Comparison of ENCODE assay signal across 8 cellular contexts in genomic region chr19:13765395-13766094, GRCh38. TPM values are rescaled to one million over a fixed set of nuclear protein-coding genes. Genes with fewer than 3 reads are reported as not detected.
DNase-seq lines count a peak whose midpoint lies in the region; ATAC-seq, FAIRE-seq and TF ChIP-seq lines count a peak whose summit lies in the region.

No MANE protein-coding gene starts in this region.

- peak; percentile 73 for DNase-seq in H7
- DNase-seq in fibroblast of villous mesenchyme (ENCODE audit: low read depth): no peak
- no peak for DNase-seq in GM12892 (ENCODE audit: insufficient read length)

- H3K4me2 ChIP-seq in skeletal muscle satellite cell (ENCODE audit: low read length): peak overlapping the region; percentile 96

- TF ChIP-seq CTCF in fibroblast of villous mesenchyme (IDR thresholded peaks at IDR 0.05; ENCODE audit: insufficient read depth, low read depth, low read length): no peak

- H3K9me3 ChIP-seq in skeletal muscle satellite cell (replicated peaks; ENCODE audit: low read length): no peaks in the 10 kb centered on the region

- peak overlapping the region; percentile 73 for H3K4me3 ChIP-seq in H7 (ENCODE audit: insufficient read depth, low read depth, low read length)
- H3K4me3 ChIP-seq in fibroblast of villous mesenchyme (ENCODE audit: low read depth, low read length): peak overlapping the region; percentile 80
- peak overlapping the region; percentile 86 for H3K4me3 ChIP-seq in skeletal muscle satellite cell (ENCODE audit: low read length)

- peaks cover 12% of the 10 kb centered on the region for H3K4me1 ChIP-seq in skeletal muscle satellite cell (ENCODE audit: control insufficient read depth, insufficient read depth, low read length)

- TF ChIP-seq POLR2A in GM12892 (IDR thresholded peaks at IDR 0.05; ENCODE audit: low read depth, low read length): no peak

- H3K36me3 ChIP-seq in H7 (replicated peaks; ENCODE audit: control insufficient read depth, insufficient read depth, low read length): peaks cover 4% of the 10 kb centered on the region
- peaks cover 37% of the 10 kb centered on the region for H3K36me3 ChIP-seq in skeletal muscle satellite cell (ENCODE audit: insufficient read depth, low read length)

- H3K9ac ChIP-seq in skeletal muscle satellite cell (ENCODE audit: low read depth, low read length): peak overlapping the region; percentile 81

- ATAC-seq in SK-N-SH treated with all-trans-retinoic acid at 6 μM for 48 hours: peak; percentile 23
- no peak for ATAC-seq in HG02852 (IDR thresholded peaks at IDR 0.05; ENCODE audit: unreplicated experiment)
- ATAC-seq in GM21786 (IDR thresholded peaks at IDR 0.05; ENCODE audit: unreplicated experiment): no peak
- ATAC-seq in GM19023 (IDR thresholded peaks at IDR 0.05; ENCODE audit: unreplicated experiment): no peak

- H3K27me3 ChIP-seq in H7 (ENCODE audit: control insufficient read depth, insufficient read depth, low read length) (no peaks in the 10 kb centered on the region), skeletal muscle satellite cell (ENCODE audit: control insufficient read depth, insufficient read depth, low read length) (no peaks in the 10 kb centered on the region)

- no peak for FAIRE-seq in GM12892 (lab: Jason Lieb, UNC)

TF ChIP-seq in SK-N-SH treated with all-trans-retinoic acid at 6 μM for 48 hours, 23 proteins besides CTCF, POLR2A, EP300 and RAD21:
- TF ChIP-seq RARB (CRISPR knock-in tag; IDR thresholded peaks at IDR 0.05): no peak

RNA-seq across cellular contexts. Expression of gene MRI1, which starts 1.2 kb away (rescaled TPM):
- 51.3 and 54.9 TPM in 2 replicates for total RNA-seq in H7 (2014; rRNA removed; shearing (Covaris generic))
- 27.2 and 44.1 TPM in 2 replicates for total RNA-seq in fibroblast of villous mesenchyme
- 49.4 and 50.5 TPM in 2 replicates for total RNA-seq in skeletal muscle satellite cell (2012; rRNA removed)
- polyA plus RNA-seq in GM12892 (2012; ENCODE audit: missing spikeins): 14.7 TPM

RNA-seq across cellular contexts. Expression of gene C19orf53, which starts 8.7 kb away (rescaled TPM):
- total RNA-seq in H7 (2014; rRNA removed; shearing (Covaris generic)): 91.5 and 120 TPM in 2 replicates
- total RNA-seq in fibroblast of villous mesenchyme: 37.6 and 63.1 TPM in 2 replicates
- total RNA-seq in skeletal muscle satellite cell (2012; rRNA removed): 72.1 and 110 TPM in 2 replicates
- 218 TPM for polyA plus RNA-seq in GM12892 (2012; ENCODE audit: missing spikeins)

RNA-seq across cellular contexts. Expression of gene ZSWIM4, which starts 29.7 kb away (rescaled TPM):
- total RNA-seq in H7 (2014; rRNA removed; shearing (Covaris generic)): 18.3 and 21.5 TPM in 2 replicates
- total RNA-seq in fibroblast of villous mesenchyme: 12.1 and 13.2 TPM in 2 replicates
- total RNA-seq in skeletal muscle satellite cell (2012; rRNA removed): 2.8 and 3.5 TPM in 2 replicates
- polyA plus RNA-seq in GM12892 (2012; ENCODE audit: missing spikeins): 1.8 TPM
